1 cellular context compared by ENCODE assay signal in the genomic region with DNA sequence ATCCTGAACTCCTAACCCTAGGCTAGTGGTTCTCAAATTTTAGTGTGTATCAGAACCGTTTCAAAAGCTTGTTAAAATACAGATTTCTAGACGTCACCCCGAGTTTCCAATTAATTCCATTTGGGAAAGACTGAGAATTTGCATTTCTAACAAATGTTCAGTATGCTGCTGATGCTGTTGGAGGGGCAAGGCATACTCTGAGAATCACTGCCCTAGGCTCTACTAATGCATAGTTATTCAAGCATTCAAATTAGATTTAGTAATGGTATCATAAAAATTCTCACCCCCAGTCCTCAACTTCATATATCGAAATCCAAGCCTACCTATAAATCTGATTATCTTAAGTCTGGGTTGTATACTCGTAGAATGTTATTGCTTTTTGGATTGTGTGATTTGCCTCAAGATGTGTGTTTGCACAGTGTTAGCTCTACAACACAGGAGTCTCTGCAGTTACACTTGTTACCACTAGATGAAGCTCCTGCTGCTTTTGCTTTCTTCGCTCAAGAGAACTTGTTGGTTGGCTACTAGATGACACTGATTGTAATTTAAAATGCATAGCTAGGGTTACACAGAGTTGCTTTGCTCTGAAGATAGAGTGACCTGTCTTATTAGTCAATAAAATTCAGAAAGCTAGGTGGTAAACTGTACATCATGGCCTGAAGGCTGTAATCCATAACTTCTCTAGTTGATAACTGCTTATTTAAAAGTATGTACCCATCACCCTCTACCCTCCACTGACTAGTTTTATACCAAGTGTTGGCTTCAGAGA.
TF ChIP-seq lines count a peak whose summit lies in the region.

No MANE protein-coding gene starts in this region.

TF ChIP-seq in K562, 482 proteins besides CTCF, POLR2A, EP300 and RAD21 (continued from another document):
- TF ChIP-seq, protein P1, sequence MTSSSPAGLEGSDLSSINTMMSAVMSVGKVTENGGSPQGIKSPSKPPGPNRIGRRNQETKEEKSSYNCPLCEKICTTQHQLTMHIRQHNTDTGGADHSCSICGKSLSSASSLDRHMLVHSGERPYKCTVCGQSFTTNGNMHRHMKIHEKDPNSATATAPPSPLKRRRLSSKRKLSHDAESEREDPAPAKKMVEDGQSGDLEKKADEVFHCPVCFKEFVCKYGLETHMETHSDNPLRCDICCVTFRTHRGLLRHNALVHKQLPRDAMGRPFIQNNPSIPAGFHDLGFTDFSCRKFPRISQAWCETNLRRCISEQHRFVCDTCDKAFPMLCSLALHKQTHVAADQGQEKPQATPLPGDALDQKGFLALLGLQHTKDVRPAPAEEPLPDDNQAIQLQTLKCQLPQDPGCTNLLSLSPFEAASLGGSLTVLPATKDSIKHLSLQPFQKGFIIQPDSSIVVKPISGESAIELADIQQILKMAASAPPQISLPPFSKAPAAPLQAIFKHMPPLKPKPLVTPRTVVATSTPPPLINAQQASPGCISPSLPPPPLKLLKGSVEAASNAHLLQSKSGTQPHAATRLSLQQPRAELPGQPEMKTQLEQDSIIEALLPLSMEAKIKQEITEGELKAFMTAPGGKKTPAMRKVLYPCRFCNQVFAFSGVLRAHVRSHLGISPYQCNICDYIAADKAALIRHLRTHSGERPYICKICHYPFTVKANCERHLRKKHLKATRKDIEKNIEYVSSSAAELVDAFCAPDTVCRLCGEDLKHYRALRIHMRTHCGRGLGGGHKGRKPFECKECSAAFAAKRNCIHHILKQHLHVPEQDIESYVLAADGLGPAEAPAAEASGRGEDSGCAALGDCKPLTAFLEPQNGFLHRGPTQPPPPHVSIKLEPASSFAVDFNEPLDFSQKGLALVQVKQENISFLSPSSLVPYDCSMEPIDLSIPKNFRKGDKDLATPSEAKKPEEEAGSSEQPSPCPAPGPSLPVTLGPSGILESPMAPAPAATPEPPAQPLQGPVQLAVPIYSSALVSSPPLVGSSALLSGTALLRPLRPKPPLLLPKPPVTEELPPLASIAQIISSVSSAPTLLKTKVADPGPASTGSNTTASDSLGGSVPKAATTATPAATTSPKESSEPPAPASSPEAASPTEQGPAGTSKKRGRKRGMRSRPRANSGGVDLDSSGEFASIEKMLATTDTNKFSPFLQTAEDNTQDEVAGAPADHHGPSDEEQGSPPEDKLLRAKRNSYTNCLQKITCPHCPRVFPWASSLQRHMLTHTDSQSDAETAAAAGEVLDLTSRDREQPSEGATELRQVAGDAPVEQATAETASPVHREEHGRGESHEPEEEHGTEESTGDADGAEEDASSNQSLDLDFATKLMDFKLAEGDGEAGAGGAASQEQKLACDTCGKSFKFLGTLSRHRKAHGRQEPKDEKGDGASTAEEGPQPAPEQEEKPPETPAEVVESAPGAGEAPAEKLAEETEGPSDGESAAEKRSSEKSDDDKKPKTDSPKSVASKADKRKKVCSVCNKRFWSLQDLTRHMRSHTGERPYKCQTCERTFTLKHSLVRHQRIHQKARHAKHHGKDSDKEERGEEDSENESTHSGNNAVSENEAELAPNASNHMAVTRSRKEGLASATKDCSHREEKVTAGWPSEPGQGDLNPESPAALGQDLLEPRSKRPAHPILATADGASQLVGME (CRISPR knock-in tag; IDR thresholded peaks at IDR 0.05), result 0 out of 2 replicates have a peak, but pooled peaks have one; percentile 49
- TF ChIP-seq, protein P2, sequence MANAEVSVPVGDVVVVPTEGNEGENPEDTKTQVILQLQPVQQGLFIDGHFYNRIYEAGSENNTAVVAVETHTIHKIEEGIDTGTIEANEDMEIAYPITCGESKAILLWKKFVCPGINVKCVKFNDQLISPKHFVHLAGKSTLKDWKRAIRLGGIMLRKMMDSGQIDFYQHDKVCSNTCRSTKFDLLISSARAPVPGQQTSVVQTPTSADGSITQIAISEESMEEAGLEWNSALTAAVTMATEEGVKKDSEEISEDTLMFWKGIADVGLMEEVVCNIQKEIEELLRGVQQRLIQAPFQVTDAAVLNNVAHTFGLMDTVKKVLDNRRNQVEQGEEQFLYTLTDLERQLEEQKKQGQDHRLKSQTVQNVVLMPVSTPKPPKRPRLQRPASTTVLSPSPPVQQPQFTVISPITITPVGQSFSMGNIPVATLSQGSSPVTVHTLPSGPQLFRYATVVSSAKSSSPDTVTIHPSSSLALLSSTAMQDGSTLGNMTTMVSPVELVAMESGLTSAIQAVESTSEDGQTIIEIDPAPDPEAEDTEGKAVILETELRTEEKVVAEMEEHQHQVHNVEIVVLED (CRISPR knock-in tag; IDR thresholded peaks at IDR 0.05), result 0 out of 2 replicates have a peak, but pooled peaks have one; percentile 8
- TF ChIP-seq ZNF165 (CRISPR knock-in tag; IDR thresholded peaks at IDR 0.05; ENCODE audit: borderline replicate concordance), result no peak
- 0 out of 2 replicates have a peak, but pooled peaks have one; percentile 18 for TF ChIP-seq FOSL1 (tag; conservative IDR thresholded peaks at IDR 0.05)
- TF ChIP-seq GATA2 (CRISPR knock-in tag; IDR thresholded peaks at IDR 0.05), result peak; percentile 54; the same call in 1 of the 2 replicates
- 0 out of 4 replicates have a peak, but pooled peaks of 1 of the 2 experiments have one; percentile 31 for TF ChIP-seq SRF (CRISPR knock-in tag; IDR thresholded peaks at IDR 0.05)
- TF ChIP-seq TEAD4 (IDR thresholded peaks at IDR 0.05; ENCODE audit: low read length), result peak; percentile 22; the same call in 1 of the 2 replicates
- no peak for TF ChIP-seq TEAD4 (CRISPR knock-in tag; IDR thresholded peaks at IDR 0.05; ENCODE audit: borderline replicate concordance)
- TF ChIP-seq NFXL1 (CRISPR knock-in tag; IDR thresholded peaks at IDR 0.05), result 0 out of 2 replicates have a peak, but pooled peaks have one; percentile 46
- TF ChIP-seq, protein P3, sequence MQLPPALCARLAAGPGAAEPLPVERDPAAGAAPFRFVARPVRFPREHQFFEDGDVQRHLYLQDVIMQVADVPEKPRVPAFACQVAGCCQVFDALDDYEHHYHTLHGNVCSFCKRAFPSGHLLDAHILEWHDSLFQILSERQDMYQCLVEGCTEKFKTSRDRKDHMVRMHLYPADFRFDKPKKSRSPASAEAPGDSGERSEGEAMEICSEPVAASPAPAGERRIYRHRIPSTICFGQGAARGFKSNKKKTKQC (CRISPR knock-in tag; IDR thresholded peaks at IDR 0.05), result no peak
- TF ChIP-seq ZNF695 (CRISPR knock-in tag; IDR thresholded peaks at IDR 0.05), result 0 out of 2 replicates have a peak, but pooled peaks have one; percentile 26
- TF ChIP-seq SREBF2 (CRISPR knock-in tag; IDR thresholded peaks at IDR 0.05), result no peak
- peak; percentile 80 for TF ChIP-seq KLF16 (IDR thresholded peaks at IDR 0.05)
- 0 out of 2 replicates have a peak, but pooled peaks have one; percentile 25 for TF ChIP-seq CC2D1A (IDR thresholded peaks at IDR 0.05)
- TF ChIP-seq RB1 (IDR thresholded peaks at IDR 0.05; ENCODE audit: low read depth), result 0 out of 2 replicates have a peak, but pooled peaks have one; percentile 33
- TF ChIP-seq, protein P4, sequence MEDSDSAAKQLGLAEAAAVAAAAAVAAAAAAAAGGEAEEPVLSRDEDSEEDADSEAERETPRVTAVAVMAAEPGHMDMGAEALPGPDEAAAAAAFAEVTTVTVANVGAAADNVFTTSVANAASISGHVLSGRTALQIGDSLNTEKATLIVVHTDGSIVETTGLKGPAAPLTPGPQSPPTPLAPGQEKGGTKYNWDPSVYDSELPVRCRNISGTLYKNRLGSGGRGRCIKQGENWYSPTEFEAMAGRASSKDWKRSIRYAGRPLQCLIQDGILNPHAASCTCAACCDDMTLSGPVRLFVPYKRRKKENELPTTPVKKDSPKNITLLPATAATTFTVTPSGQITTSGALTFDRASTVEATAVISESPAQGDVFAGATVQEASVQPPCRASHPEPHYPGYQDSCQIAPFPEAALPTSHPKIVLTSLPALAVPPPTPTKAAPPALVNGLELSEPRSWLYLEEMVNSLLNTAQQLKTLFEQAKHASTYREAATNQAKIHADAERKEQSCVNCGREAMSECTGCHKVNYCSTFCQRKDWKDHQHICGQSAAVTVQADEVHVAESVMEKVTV (CRISPR knock-in tag; IDR thresholded peaks at IDR 0.05), result peak; percentile 97
- TF ChIP-seq, protein P5, sequence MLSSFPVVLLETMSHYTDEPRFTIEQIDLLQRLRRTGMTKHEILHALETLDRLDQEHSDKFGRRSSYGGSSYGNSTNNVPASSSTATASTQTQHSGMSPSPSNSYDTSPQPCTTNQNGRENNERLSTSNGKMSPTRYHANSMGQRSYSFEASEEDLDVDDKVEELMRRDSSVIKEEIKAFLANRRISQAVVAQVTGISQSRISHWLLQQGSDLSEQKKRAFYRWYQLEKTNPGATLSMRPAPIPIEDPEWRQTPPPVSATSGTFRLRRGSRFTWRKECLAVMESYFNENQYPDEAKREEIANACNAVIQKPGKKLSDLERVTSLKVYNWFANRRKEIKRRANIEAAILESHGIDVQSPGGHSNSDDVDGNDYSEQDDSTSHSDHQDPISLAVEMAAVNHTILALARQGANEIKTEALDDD (IDR thresholded peaks at IDR 0.05), result peak; percentile 49
- no peak for TF ChIP-seq TEAD1 (CRISPR knock-in tag; IDR thresholded peaks at IDR 0.05)
- peak; percentile 88 for TF ChIP-seq SMC3 (conservative IDR thresholded peaks at IDR 0.05; ENCODE audit: insufficient read depth, low read depth, low read length)
- peak; percentile 46; the same call in 1 of the 2 replicates for TF ChIP-seq JUND (IDR thresholded peaks at IDR 0.05; ENCODE audit: borderline replicate concordance, low read depth, low read length)
- no peak for TF ChIP-seq JUND (tag; IDR thresholded peaks at IDR 0.05; ENCODE audit: borderline replicate concordance, low read depth, low read length)
- TF ChIP-seq FOXA3 (CRISPR knock-in tag; conservative IDR thresholded peaks at IDR 0.05 in 1 of 2, IDR thresholded peaks at IDR 0.05 in 1 of 2), result peak in 1 of 2 experiments; percentile 67; a peak in 2 of 4 replicates
- 0 out of 2 replicates have a peak, but pooled peaks have one; percentile 39 for TF ChIP-seq NR1H2 (CRISPR knock-in tag; IDR thresholded peaks at IDR 0.05)
- TF ChIP-seq ARID2 (IDR thresholded peaks at IDR 0.05), result peak; percentile 74; the same call in 1 of the 2 replicates
- no peak for TF ChIP-seq ZFPM2 (CRISPR knock-in tag; IDR thresholded peaks at IDR 0.05)
- TF ChIP-seq, protein P6, sequence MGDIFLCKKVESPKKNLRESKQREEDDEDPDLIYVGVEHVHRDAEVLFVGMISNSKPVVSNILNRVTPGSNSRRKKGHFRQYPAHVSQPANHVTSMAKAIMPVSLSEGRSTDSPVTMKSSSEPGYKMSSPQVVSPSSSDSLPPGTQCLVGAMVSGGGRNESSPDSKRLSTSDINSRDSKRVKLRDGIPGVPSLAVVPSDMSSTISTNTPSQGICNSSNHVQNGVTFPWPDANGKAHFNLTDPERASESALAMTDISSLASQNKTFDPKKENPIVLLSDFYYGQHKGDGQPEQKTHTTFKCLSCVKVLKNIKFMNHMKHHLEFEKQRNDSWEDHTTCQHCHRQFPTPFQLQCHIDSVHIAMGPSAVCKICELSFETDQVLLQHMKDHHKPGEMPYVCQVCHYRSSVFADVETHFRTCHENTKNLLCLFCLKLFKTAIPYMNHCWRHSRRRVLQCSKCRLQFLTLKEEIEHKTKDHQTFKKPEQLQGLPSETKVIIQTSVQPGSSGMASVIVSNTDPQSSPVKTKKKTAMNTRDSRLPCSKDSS (IDR thresholded peaks at IDR 0.05; ENCODE audit: low read depth, partially characterized antibody), result no peak
